In the genomic region with DNA sequence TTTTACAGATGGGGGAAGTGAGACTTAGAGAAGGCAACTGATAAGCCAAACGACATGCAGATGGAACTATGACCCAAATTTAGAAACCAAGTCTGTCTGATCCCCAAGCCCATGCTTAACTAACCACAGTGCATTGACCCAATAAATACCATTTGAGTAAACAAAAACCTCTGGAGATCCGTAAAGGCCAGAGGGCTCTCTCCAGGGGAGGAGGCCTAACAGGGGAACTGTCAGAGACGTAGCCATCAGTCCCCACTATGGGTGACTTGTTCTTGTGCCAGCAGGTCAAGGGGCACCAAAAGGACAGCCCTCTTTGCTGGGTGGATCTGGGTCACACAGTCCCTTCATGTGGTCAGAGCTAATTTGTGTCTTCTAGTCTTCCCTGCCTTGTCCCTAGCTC, we compare ENCODE assay signal across 26 cellular contexts.
"Had no signal": no experiment of that assay in that cellular context is flagged by ENCODE, and none has a peak within 500 bp of the region (broad histone marks: within the 10 kb centered on the region; RNA-seq: fewer than 3 reads in every experiment).

No MANE protein-coding gene starts in this region.

- ATAC-seq: activated CD8-positive, alpha-beta memory T cell treated with anti-CD3 and anti-CD28 coated beads, Interleukin-2, amount 10 ng/mL, durations not matched to agents 7 days and 5 days; activated CD8-positive, alpha-beta T cell treated with anti-CD3 and anti-CD28 coated beads for 36 hours; natural killer cell treated with Interleukin-12 subunit alpha and Interleukin-12 subunit beta and Interleukin-15 and Interleukin-18, amount 100 ng/mL, for 72 hours; pancreas; psoas muscle; right cardiac atrium had no signal

- H3K4me3 Mint-ChIP-seq: activated CD4-positive, alpha-beta T cell treated with anti-CD3 and anti-CD28 coated beads, Interleukin-2, amount 10 ng/mL, durations not matched to agents 7 days and 5 days; activated CD8-positive, alpha-beta memory T cell treated with anti-CD3 and anti-CD28 coated beads, Interleukin-2, amount 10 ng/mL, durations not matched to agents 7 days and 5 days; activated CD8-positive, alpha-beta T cell treated with anti-CD3 and anti-CD28 coated beads for 36 hours; activated T-helper 1 cell treated with anti-CD3 and anti-CD28 coated beads, Interleukin-12 subunit alpha, Interleukin-12 subunit beta, Interleukin-2, Interleukin-4 antibody, amounts not matched to agents 30 ng/mL and 10 ng/mL and 1 ng/mL, durations not matched to agents 14 hours and 24 hours and 36 hours; immature natural killer cell; natural killer cell treated with Interleukin-12 subunit alpha and Interleukin-12 subunit beta and Interleukin-15 and Interleukin-18, amount 100 ng/mL, for 72 hours; stimulated activated naive CD8-positive, alpha-beta T cell treated with anti-CD3 and anti-CD28 coated beads, Interleukin-15, Interleukin-2, amounts not matched to agents 100 ng/mL and 50 ng/mL, for 24 hours had no signal

- H3K27me3 Mint-ChIP-seq: activated CD4-positive, alpha-beta T cell treated with anti-CD3 and anti-CD28 coated beads, Interleukin-2, amount 10 ng/mL, durations not matched to agents 7 days and 5 days; activated CD8-positive, alpha-beta memory T cell treated with anti-CD3 and anti-CD28 coated beads, Interleukin-2, amount 10 ng/mL, durations not matched to agents 7 days and 5 days; activated CD8-positive, alpha-beta T cell treated with anti-CD3 and anti-CD28 coated beads for 36 hours; stimulated activated naive CD8-positive, alpha-beta T cell treated with anti-CD3 and anti-CD28 coated beads, Interleukin-15, Interleukin-2, amounts not matched to agents 100 ng/mL and 50 ng/mL, for 24 hours had no signal

- H3K9me3 ChIP-seq: left ventricle myocardium inferior, pancreas, psoas muscle, uterus had no signal

- H3K27me3 ChIP-seq: hepatocyte, pancreas, uterus had no signal

- DNase-seq: activated CD4-positive, alpha-beta T cell treated with anti-CD3 and anti-CD28 coated beads, Interleukin-2, amount 10 ng/mL, durations not matched to agents 7 days and 5 days; activated CD4-positive, CD25-positive, alpha-beta regulatory T cell treated with anti-CD3 and anti-CD28 coated beads, Interleukin-2, amount 50 U/mL, for 72 hours; activated CD8-positive, alpha-beta memory T cell treated with anti-CD3 and anti-CD28 coated beads, Interleukin-2, amount 10 ng/mL, durations not matched to agents 7 days and 5 days; activated CD8-positive, alpha-beta T cell treated with anti-CD3 and anti-CD28 coated beads for 36 hours; activated gamma-delta T cell; activated naive CD4-positive, alpha-beta T cell treated with anti-CD3 and anti-CD28 coated beads, Interleukin-2, amount 50 U/mL, for 16 hours; aorta; cerebellar nuclear complex; cortex of kidney; foreskin fibroblast; immature natural killer cell; left ventricle myocardium inferior; pancreas; psoas muscle; right cardiac atrium; stimulated activated CD4-positive, alpha-beta T cell treated with anti-CD3 and anti-CD28 coated beads, Interleukin-12 subunit alpha, Interleukin-12 subunit beta, amount 100 ng/mL, for 4 hours; stimulated activated CD4-positive, alpha-beta T cell treated with anti-CD3 and anti-CD28 coated beads, Interleukin-4, amount 100 ng/mL, for 4 hours; trophoblast cell; uterus; WERI-Rb-1 had no signal

- H3K36me3 ChIP-seq: left ventricle myocardium inferior, pancreas, uterus, WERI-Rb-1 had no signal

- H3K4me3 ChIP-seq: hepatocyte, left ventricle myocardium inferior, pancreas, psoas muscle, uterus had no signal

- H3K36me3 Mint-ChIP-seq: activated CD8-positive, alpha-beta memory T cell treated with anti-CD3 and anti-CD28 coated beads, Interleukin-2, amount 10 ng/mL, durations not matched to agents 7 days and 5 days; immature natural killer cell; natural killer cell treated with Interleukin-12 subunit alpha and Interleukin-12 subunit beta and Interleukin-15 and Interleukin-18, amount 100 ng/mL, for 72 hours had no signal

- H3K4me1 ChIP-seq: left ventricle myocardium inferior, pancreas, psoas muscle, uterus had no signal

- H3K9me3 Mint-ChIP-seq: activated CD4-positive, alpha-beta T cell treated with anti-CD3 and anti-CD28 coated beads, Interleukin-2, amount 10 ng/mL, durations not matched to agents 7 days and 5 days; activated CD8-positive, alpha-beta T cell treated with anti-CD3 and anti-CD28 coated beads for 36 hours; activated T-helper 1 cell treated with anti-CD3 and anti-CD28 coated beads, Interleukin-12 subunit alpha, Interleukin-12 subunit beta, Interleukin-2, Interleukin-4 antibody, amounts not matched to agents 30 ng/mL and 10 ng/mL and 1 ng/mL, durations not matched to agents 14 hours and 24 hours and 36 hours; immature natural killer cell; natural killer cell treated with Interleukin-12 subunit alpha and Interleukin-12 subunit beta and Interleukin-15 and Interleukin-18, amount 100 ng/mL, for 72 hours; stimulated activated naive CD8-positive, alpha-beta T cell treated with anti-CD3 and anti-CD28 coated beads, Interleukin-15, Interleukin-2, amounts not matched to agents 100 ng/mL and 50 ng/mL, for 24 hours had no signal

- H3K4me1 Mint-ChIP-seq: activated CD4-positive, alpha-beta T cell treated with anti-CD3 and anti-CD28 coated beads, Interleukin-2, amount 10 ng/mL, durations not matched to agents 7 days and 5 days; activated CD8-positive, alpha-beta memory T cell treated with anti-CD3 and anti-CD28 coated beads, Interleukin-2, amount 10 ng/mL, durations not matched to agents 7 days and 5 days; immature natural killer cell had no signal

- FAIRE-seq: endometrium, pancreas, TTC549 had no signal

- H3K27ac Mint-ChIP-seq: activated CD4-positive, alpha-beta T cell treated with anti-CD3 and anti-CD28 coated beads, Interleukin-2, amount 10 ng/mL, durations not matched to agents 7 days and 5 days; activated CD8-positive, alpha-beta memory T cell treated with anti-CD3 and anti-CD28 coated beads, Interleukin-2, amount 10 ng/mL, durations not matched to agents 7 days and 5 days; activated CD8-positive, alpha-beta T cell treated with anti-CD3 and anti-CD28 coated beads for 36 hours; activated T-helper 1 cell treated with anti-CD3 and anti-CD28 coated beads, Interleukin-12 subunit alpha, Interleukin-12 subunit beta, Interleukin-2, Interleukin-4 antibody, amounts not matched to agents 30 ng/mL and 10 ng/mL and 1 ng/mL, durations not matched to agents 14 hours and 24 hours and 36 hours; immature natural killer cell; natural killer cell treated with Interleukin-12 subunit alpha and Interleukin-12 subunit beta and Interleukin-15 and Interleukin-18, amount 100 ng/mL, for 72 hours; stimulated activated naive CD8-positive, alpha-beta T cell treated with anti-CD3 and anti-CD28 coated beads, Interleukin-15, Interleukin-2, amounts not matched to agents 100 ng/mL and 50 ng/mL, for 24 hours had no signal

- H3K27ac ChIP-seq: hepatocyte, left ventricle myocardium inferior, pancreas, psoas muscle, uterus, WERI-Rb-1 had no signal

- H3K4me2 ChIP-seq: hepatocyte had no signal
